ENCODE assay signal across 11 cellular contexts in the genomic region with DNA sequence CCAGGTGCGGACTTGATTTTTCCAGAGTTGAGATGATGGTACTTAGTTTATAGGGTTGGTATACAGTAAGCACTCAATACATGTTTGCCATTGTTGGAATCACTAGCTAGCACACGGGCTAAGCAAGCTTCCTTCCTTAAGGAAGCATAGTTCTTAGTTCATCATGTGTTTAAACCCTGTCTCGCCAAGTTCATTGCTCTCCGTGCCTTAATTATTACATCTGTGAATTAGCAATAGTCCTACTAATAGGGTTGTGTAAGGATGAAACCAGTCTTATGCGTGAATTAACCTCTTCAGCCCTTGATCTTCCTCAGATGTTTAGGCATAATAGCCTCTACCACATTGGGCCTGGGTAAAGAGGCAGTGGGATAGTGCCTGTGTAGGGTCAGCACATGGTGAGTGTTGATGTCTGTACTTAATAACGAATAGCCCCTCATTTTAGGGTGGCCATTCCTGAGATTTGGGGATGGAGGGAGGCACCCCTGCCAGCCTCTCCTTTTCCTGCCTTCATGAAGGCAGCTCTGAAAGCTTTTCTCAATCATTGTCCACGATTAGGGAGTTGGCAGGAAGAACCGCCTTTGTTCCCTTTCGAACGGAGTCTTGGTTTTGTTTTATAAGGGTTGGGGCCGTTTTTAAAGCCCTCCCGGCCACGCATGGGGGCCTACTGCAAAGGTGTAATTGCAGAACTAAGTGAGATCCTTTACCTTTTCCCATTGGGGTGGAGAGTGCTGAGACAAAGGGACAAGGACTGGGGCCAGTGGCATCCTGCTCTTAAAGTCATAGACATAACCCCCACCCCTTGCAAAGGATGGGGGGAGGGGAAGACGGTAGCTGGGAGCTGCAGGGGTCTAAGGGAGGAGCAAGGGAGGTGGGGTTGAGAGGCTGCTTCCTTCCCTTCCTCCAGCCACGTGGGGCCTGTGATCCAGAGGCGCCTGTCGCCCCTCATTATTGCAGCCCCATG. TPM values are rescaled to one million over a fixed set of nuclear protein-coding genes. Genes with fewer than 3 reads are reported as not detected.
A peak's percentile ranks its signal among the peaks of the same experiment; 100 is the strongest.
DNase-seq lines count a peak whose midpoint lies in the region; ATAC-seq and TF ChIP-seq lines count a peak whose summit lies in the region.
"Had no signal": no experiment of that assay in that cellular context is flagged by ENCODE, and none has a peak within 500 bp of the region (broad histone marks: within the 10 kb centered on the region; RNA-seq: fewer than 3 reads in every experiment).

No MANE protein-coding gene starts in this region.

- peak overlapping the region; percentile 79 for H3K4me3 Mint-ChIP-seq in activated naive CD4-positive, alpha-beta T cell treated with anti-CD3 and anti-CD28 coated beads for 36 hours

- no peak overlapping the region for H3K9ac ChIP-seq in rectal smooth muscle tissue (ENCODE audit: low read length)

- H3K4me3 ChIP-seq in foreskin fibroblast (ENCODE audit: low read depth in 1 of 2, low read length in 2 of 2): peak overlapping the region; percentile 84 to 88
- H3K4me3 ChIP-seq in rectal smooth muscle tissue (ENCODE audit: low read length): peak overlapping the region; percentile 89
- H3K4me3 ChIP-seq in mucosa of descending colon: no peak overlapping the region

- H3K27me3 Mint-ChIP-seq in activated naive CD4-positive, alpha-beta T cell treated with anti-CD3 and anti-CD28 coated beads for 36 hours (ENCODE audit: low read depth): no peaks in the 10 kb centered on the region

- peaks cover 12% of the 10 kb centered on the region for H3K4me1 Mint-ChIP-seq in activated naive CD4-positive, alpha-beta T cell treated with anti-CD3 and anti-CD28 coated beads for 36 hours (ENCODE audit: low read depth)

- no peaks in the 10 kb centered on the region for H3K36me3 Mint-ChIP-seq in activated naive CD4-positive, alpha-beta T cell treated with anti-CD3 and anti-CD28 coated beads for 36 hours (ENCODE audit: low read depth)
- no peaks in the 10 kb centered on the region for H3K36me3 Mint-ChIP-seq in activated naive CD4-positive, alpha-beta T cell treated with anti-CD3 and anti-CD28 coated beads, Interleukin-2, amount 50 U/mL, for 72 hours

- no peak for TF ChIP-seq CTCF in foreskin fibroblast (IDR thresholded peaks at IDR 0.05; ENCODE audit: low read depth, low read length)
- no peak for TF ChIP-seq CTCF in mucosa of descending colon (IDR thresholded peaks at IDR 0.05)
- no peak for TF ChIP-seq CTCF in RWPE1 (conservative IDR thresholded peaks at IDR 0.05; ENCODE audit: low read depth)

- CTCF ChIA-PET in activated naive CD4-positive, alpha-beta T cell treated with anti-CD3 and anti-CD28 coated beads for 36 hours (lab: Charles Lee): interaction anchor here (0.6 to 3.6 kb wide), 9 partner anchors 11 to 91 kb away, joined by 3 to 28 read pairs (median 4); a partner anchor contains a TSS
- CTCF ChIA-PET in RWPE1 (lab: Yijun Ruan, JAX): interaction anchor here (0.5 to 3.4 kb wide), 9 partner anchors 10 to 187 kb away, joined by 3 to 29 read pairs (median 5); a partner anchor contains a TSS

- intact Hi-C loops in activated naive CD4-positive, alpha-beta T cell treated with anti-CD3 and anti-CD28 coated beads for 36 hours (cut with micrococcal nuclease): loop anchor here (5.0 kb wide), 2 partner anchors 92 to 252 kb away; a partner anchor contains a TSS
- intact Hi-C loops in mucosa of descending colon (cut with DNase I, micrococcal nuclease): no loop called here

- H3K4me1 ChIP-seq in rectal smooth muscle tissue (ENCODE audit: control insufficient read depth, insufficient read depth, low read length) (peaks cover 9% of the 10 kb centered on the region), mucosa of descending colon (ENCODE audit: low read depth) (peaks cover 5% of the 10 kb centered on the region)

- no peak for DNase-seq in activated naive CD4-positive, alpha-beta T cell treated with anti-CD3 and anti-CD28 coated beads for 36 hours
- no peak for DNase-seq in activated naive CD4-positive, alpha-beta T cell treated with anti-CD3 and anti-CD28 coated beads, Interleukin-2, amount 50 U/mL, for 72 hours (ENCODE audit: low spot score in 2 of 2)
- DNase-seq in NAMALWA (ENCODE audit: low spot score): peak; percentile 13
- DNase-seq in foreskin fibroblast: no peak
- DNase-seq in mucosa of descending colon: no peak
- DNase-seq in RWPE1 (ENCODE audit: low spot score): no peak
- DNase-seq in COLO668 (lab: John Stamatoyannopoulos, UW; ENCODE audit: unreplicated experiment): no peak
- DNase-seq: colonic mucosa, NCI-H1105, SHP77 treated with DMSO at 0.1 percent for 48 hours had no signal

- H3K27ac Mint-ChIP-seq in activated naive CD4-positive, alpha-beta T cell treated with anti-CD3 and anti-CD28 coated beads for 36 hours: no peak overlapping the region
- no peak overlapping the region for H3K27ac Mint-ChIP-seq in activated naive CD4-positive, alpha-beta T cell treated with anti-CD3 and anti-CD28 coated beads, Interleukin-2, amount 50 U/mL, for 72 hours

- H3K9me3 ChIP-seq in mucosa of descending colon: no peaks in the 10 kb centered on the region
- H3K9me3 ChIP-seq: colonic mucosa had no signal

- no peaks in the 10 kb centered on the region for H3K9me3 Mint-ChIP-seq in activated naive CD4-positive, alpha-beta T cell treated with anti-CD3 and anti-CD28 coated beads for 36 hours
- no peaks in the 10 kb centered on the region for H3K9me3 Mint-ChIP-seq in activated naive CD4-positive, alpha-beta T cell treated with anti-CD3 and anti-CD28 coated beads, Interleukin-2, amount 50 U/mL, for 72 hours

- no peak overlapping the region for H3K27ac ChIP-seq in rectal smooth muscle tissue (ENCODE audit: low read depth, low read length)
- H3K27ac ChIP-seq in RWPE1: no peak overlapping the region
- H3K27ac ChIP-seq: colonic mucosa had no signal

- H3K27me3 ChIP-seq in rectal smooth muscle tissue (ENCODE audit: control insufficient read depth, insufficient read depth, low read length): no peaks in the 10 kb centered on the region
- H3K27me3 ChIP-seq: colonic mucosa had no signal

- no peak for ATAC-seq in activated naive CD4-positive, alpha-beta T cell treated with anti-CD3 and anti-CD28 coated beads, Interleukin-2, amount 50 U/mL, for 72 hours
- ATAC-seq in mucosa of descending colon: no peak

- H3K36me3 ChIP-seq in rectal smooth muscle tissue (ENCODE audit: control insufficient read depth, insufficient read depth, low read length) (no peaks in the 10 kb centered on the region), mucosa of descending colon (ENCODE audit: low read depth) (no peaks in the 10 kb centered on the region)
- H3K36me3 ChIP-seq: colonic mucosa had no signal

- POLR2A ChIA-PET in RWPE1 (lab: Yijun Ruan, JAX; ENCODE audit: low non-redundant PET): no interaction called here

RNA-seq across cellular contexts. Expression of a gene that starts 2.1 kb away (rescaled TPM):
- total RNA-seq in activated naive CD4-positive, alpha-beta T cell treated with anti-CD3 and anti-CD28 coated beads for 36 hours: 1 to 10 TPM; 2.0 to 2.2 TPM
- 1 to 10 TPM in 1 of 2 donors, under 1 TPM in 1; 0.84 to 2.2 TPM for total RNA-seq in activated naive CD4-positive, alpha-beta T cell treated with anti-CD3 and anti-CD28 coated beads, Interleukin-2, amount 50 U/mL, for 72 hours
- 1 to 10 TPM in 2 of 3 donors, under 1 TPM in 1; 0.95 to 1.3 (median 1.2) TPM for total RNA-seq in mucosa of descending colon

RNA-seq across cellular contexts. Expression of a gene that starts 21.0 kb away (rescaled TPM):
- 10 to 100 TPM; 33.8 to 36.6 TPM for total RNA-seq in activated naive CD4-positive, alpha-beta T cell treated with anti-CD3 and anti-CD28 coated beads for 36 hours
- 10 to 100 TPM; 20.9 to 35.4 TPM for total RNA-seq in activated naive CD4-positive, alpha-beta T cell treated with anti-CD3 and anti-CD28 coated beads, Interleukin-2, amount 50 U/mL, for 72 hours
- 10 to 100 TPM; 29.6 to 37.0 (median 36.6) TPM for total RNA-seq in mucosa of descending colon

RNA-seq across cellular contexts. Expression of a gene that starts 55.5 kb away (rescaled TPM):
- 100 to 1,000 TPM; 119 to 127 TPM for total RNA-seq in activated naive CD4-positive, alpha-beta T cell treated with anti-CD3 and anti-CD28 coated beads for 36 hours
- total RNA-seq in activated naive CD4-positive, alpha-beta T cell treated with anti-CD3 and anti-CD28 coated beads, Interleukin-2, amount 50 U/mL, for 72 hours: 100 to 1,000 TPM; 106 to 142 TPM
- total RNA-seq in mucosa of descending colon: 100 to 1,000 TPM in 1 of 3 donors, 10 to 100 TPM in 2; 66.9 to 142 (median 85.9) TPM
